In genomic region chr17:64492481-64493109, GRCh38 we compare ENCODE assay signal across 8 cellular contexts. TPM values are rescaled to one million over a fixed set of nuclear protein-coding genes. Genes with fewer than 3 reads are reported as not detected.
DNase-seq lines count a peak whose midpoint lies in the region; TF ChIP-seq lines count a peak whose summit lies in the region.

No MANE protein-coding gene starts in this region.

- no peak overlapping the region for H2AFZ ChIP-seq in OCI-LY7 (ENCODE audit: low read length)

- DNase-seq in NCI-H82 (lab: John Stamatoyannopoulos, UW) (peak; percentile 46), NCI-H82 treated with DMSO at 0.1 percent for 48 hours (lab: John Stamatoyannopoulos, UW; ENCODE audit: unreplicated experiment) (no peak), OCI-LY7 (ENCODE audit: low spot score) (peak; percentile 44), colonic mucosa (no peak), prostate gland (ENCODE audit: low spot score) (no peak), head of caudate nucleus (no peak), DMS79 treated with DMSO at 0.1 percent for 48 hours (lab: John Stamatoyannopoulos, UW) (no peak), NCI-H1436 (lab: John Stamatoyannopoulos, UW) (no peak)

- BruUV-seq in OCI-LY7 (replicated peaks; lab: Mats Ljungman, UMichigan) = no TSS peak

- peaks cover 55% of the 10 kb centered on the region for H3K79me2 ChIP-seq in OCI-LY7 (ENCODE audit: insufficient read depth, low read depth, low read length)

- H3K9me3 ChIP-seq in OCI-LY7 (ENCODE audit: low read length) (no peaks in the 10 kb centered on the region; the same call in 1 of the 2 replicates), colonic mucosa (no peaks in the 10 kb centered on the region), prostate gland (no peaks in the 10 kb centered on the region)

- no peaks in the 10 kb centered on the region for H3K27me3 ChIP-seq in colonic mucosa
- no peaks in the 10 kb centered on the region for H3K27me3 ChIP-seq in prostate gland (replicated peaks; ENCODE audit: insufficient read depth)

- TF ChIP-seq CTCF in OCI-LY7 (conservative IDR thresholded peaks at IDR 0.05; ENCODE audit: low read length) (peak; percentile 76), colonic mucosa (IDR thresholded peaks at IDR 0.05) (peak; percentile 45), prostate gland (IDR thresholded peaks at IDR 0.05) (peak in 3 of 4 experiments; percentile 18 to 67 (median 37))

- no peak overlapping the region for H3K9ac ChIP-seq in colonic mucosa (ENCODE audit: low read depth in 2 of 2, low read length in 2 of 2)

- peaks cover 5% of the 10 kb centered on the region; the same call in 1 of the 2 replicates for H4K20me1 ChIP-seq in OCI-LY7 (ENCODE audit: insufficient read depth, low read length)

- intact Hi-C loops in OCI-LY7 (cut with micrococcal nuclease; ENCODE audit: unreplicated experiment) = no loop called here
- intact Hi-C loops in colonic mucosa (cut with DNase I) = no loop called here
- intact Hi-C loops in prostate gland (cut with DNase I) = loop anchor here (5.0 kb wide), 1 partner anchor 70 kb away; no protein-coding TSS in a partner anchor
- intact Hi-C loops in head of caudate nucleus (cut with DNase I) = no loop called here

- peak overlapping the region; percentile 17; the same call in 1 of the 2 replicates for H3K4me2 ChIP-seq in OCI-LY7 (ENCODE audit: low read length)

- H3K27ac ChIP-seq in OCI-LY7 (ENCODE audit: low read depth, low read length, poor library complexity, severe bottlenecking) (no peak overlapping the region), colonic mucosa (no peak overlapping the region), prostate gland (no peak overlapping the region)

- WGBS in prostate gland = 88% methylated on average over 6 of the region's 6 CpGs

- H3K4me1 ChIP-seq in OCI-LY7 (ENCODE audit: insufficient read depth, low read length, poor library complexity, severe bottlenecking) (peaks cover 20% of the 10 kb centered on the region), colonic mucosa (peaks cover 5% of the 10 kb centered on the region), prostate gland (replicated peaks) (peaks cover 5% of the 10 kb centered on the region)

- no peaks in the 10 kb centered on the region for H3K9me2 ChIP-seq in OCI-LY7 (ENCODE audit: insufficient read depth, low read length)

- H3K4me3 ChIP-seq in OCI-LY7 (ENCODE audit: low read depth, low read length, poor library complexity, severe bottlenecking) (peak overlapping the region; percentile 2), colonic mucosa (no peak overlapping the region), prostate gland (no peak overlapping the region)

- H3K36me3 ChIP-seq in OCI-LY7 (ENCODE audit: insufficient read depth, low read length) (peaks cover 73% of the 10 kb centered on the region), colonic mucosa (no peaks in the 10 kb centered on the region), prostate gland (peaks cover 0 to 2% of the 10 kb centered on the region in 2 donors)

- POLR2A ChIA-PET in OCI-LY7 (lab: Charles Lee) = interaction anchor here (0.5 to 1.0 kb wide), 6 partner anchors 15 to 1820 kb away, joined by 3 to 4 read pairs (median 3); no protein-coding TSS in a partner anchor

- no peak for TF ChIP-seq POLR2A in prostate gland (IDR thresholded peaks at IDR 0.05)

- CTCF ChIA-PET in OCI-LY7 (lab: Charles Lee; ENCODE audit: unreplicated experiment) = no interaction called here

RNA-seq across cellular contexts. Expression of gene POLG2, which starts 4.3 kb away (rescaled TPM):
- total RNA-seq in OCI-LY7 (2014; rRNA removed; shearing (Covaris generic)) = 22.9 and 31.4 TPM in 2 replicates
- total RNA-seq in OCI-LY7 (2022) = 51.1 and 54.4 TPM in 2 replicates
- 10 to 100 TPM; 10.5 to 12.3 TPM for total RNA-seq in colonic mucosa
- 1 to 10 TPM; 5.3 to 9.7 TPM for total RNA-seq in prostate gland

RNA-seq across cellular contexts. Expression of gene DDX5, which starts 13.5 kb away (rescaled TPM):
- total RNA-seq in OCI-LY7 (2014; rRNA removed; shearing (Covaris generic)) = 362 and 461 TPM in 2 replicates
- 815 and 857 TPM in 2 replicates for total RNA-seq in OCI-LY7 (2022)
- 100 to 1,000 TPM; 369 to 444 TPM for total RNA-seq in colonic mucosa
- 1,000 to 10,000 TPM; 1,009 to 1,102 TPM for total RNA-seq in prostate gland

RNA-seq across cellular contexts. Expression of gene CEP95, which starts 14.2 kb away (rescaled TPM):
- 62.7 and 87.9 TPM in 2 replicates for total RNA-seq in OCI-LY7 (2014; rRNA removed; shearing (Covaris generic))
- total RNA-seq in OCI-LY7 (2022) = 89.6 and 101 TPM in 2 replicates
- 10 to 100 TPM; 26.4 to 28.5 TPM for total RNA-seq in colonic mucosa
- total RNA-seq in prostate gland = 10 to 100 TPM; 26.8 to 50.6 TPM

RNA-seq across cellular contexts. Expression of gene MILR1, which starts 43.7 kb away (rescaled TPM):
- 68.7 and 73.6 TPM in 2 replicates for total RNA-seq in OCI-LY7 (2014; rRNA removed; shearing (Covaris generic))
- total RNA-seq in OCI-LY7 (2022) (92.2 and 101 TPM in 2 replicates), colonic mucosa (1 to 10 TPM; 2.0 to 5.3 TPM), prostate gland (1 to 10 TPM in 1 of 2 donors, under 1 TPM in 1; 0.77 to 4.3 TPM)

Comparison
In these comparisons a context has a peak if more than half of its experiments do, and no peak if none do; other contexts are left out.
1. DNase-seq: peak in NCI-H82 (single experiment) and OCI-LY7 (single experiment); none in NCI-H82 treated with DMSO at 0.1 percent for 48 hours (single experiment), colonic mucosa (single experiment), prostate gland (single experiment), head of caudate nucleus (0 of 42), DMS79 treated with DMSO at 0.1 percent for 48 hours (single experiment) and NCI-H1436 (single experiment).
2. Peak in every context shown above with its lines, with median percentiles within 50 percentile points of each other: CTCF ChIP-seq.